Comparison of ENCODE assay signal across 27 cellular contexts in genomic region chr9:132505961-132506691, GRCh38.
DNase-seq lines count a peak whose midpoint lies in the region; TF ChIP-seq lines count a peak whose summit lies in the region.
"Had no signal": no experiment of that assay in that cellular context is flagged by ENCODE, and none has a peak within 500 bp of the region (broad histone marks: within the 10 kb centered on the region; RNA-seq: fewer than 3 reads in every experiment).

No MANE protein-coding gene starts in this region.

- no peak overlapping the region for H3K4me3 ChIP-seq in neuronal stem cell (ENCODE audit: low read length in 2 of 2)
- H3K4me3 ChIP-seq: dorsolateral prefrontal cortex, gastroesophageal sphincter, GM23248, lower lobe of right lung, ovary, smooth muscle cell had no signal

- H3K9me3 Mint-ChIP-seq in activated naive CD4-positive, alpha-beta T cell treated with anti-CD3 and anti-CD28 coated beads, Interleukin-2, amount 10 ng/mL, durations not matched to agents 7 days and 5 days = no peaks in the 10 kb centered on the region
- H3K9me3 Mint-ChIP-seq: activated CD8-positive, alpha-beta T cell treated with anti-CD3 and anti-CD28 coated beads for 36 hours; activated naive CD4-positive, alpha-beta T cell treated with anti-CD3 and anti-CD28 coated beads, Interleukin-2, amount 50 U/mL, for 72 hours; activated T-helper 2 cell treated with anti-CD3 and anti-CD28 coated beads, Interferon-gamma antibody, Interleukin-2, Interleukin-4, amounts not matched to agents 10 μg/mL and 5 μg/mL and 100 μg/mL, durations not matched to agents 14 hours and 24 hours and 36 hours; CD4-positive, CD25-positive, alpha-beta regulatory T cell; nephron had no signal

- H3K27ac ChIP-seq in VCaP (peak overlapping the region; percentile 91), neuronal stem cell (replicated peaks; ENCODE audit: low read length) (no peak overlapping the region)
- H3K27ac ChIP-seq: 22Rv1, dorsolateral prefrontal cortex, gastroesophageal sphincter, GM23248, lower lobe of right lung, ovary had no signal

- no peaks in the 10 kb centered on the region for H3K9me3 ChIP-seq in neuronal stem cell (replicated peaks in 1 of 2; ENCODE audit: control insufficient read depth in 2 of 2, insufficient read depth in 1 of 2, low read depth in 1 of 2, low read length in 2 of 2)
- H3K9me3 ChIP-seq: gastroesophageal sphincter, lower lobe of right lung, ovary had no signal

- H3K18ac ChIP-seq in neuronal stem cell (ENCODE audit: low read length) = no peak overlapping the region

- peak overlapping the region; percentile 9 for H3K9ac ChIP-seq in neuronal stem cell (ENCODE audit: low read depth, low read length, poor library complexity)
- H3K9ac ChIP-seq: GM23248 had no signal

- TF ChIP-seq CTCF in VCaP (conservative IDR thresholded peaks at IDR 0.05) = no peak

- H3K4ac ChIP-seq in neuronal stem cell (ENCODE audit: low read length) = no peak overlapping the region

- no peak overlapping the region for H2BK15ac ChIP-seq in neuronal stem cell (ENCODE audit: low read length)

- H3K14ac ChIP-seq in neuronal stem cell (ENCODE audit: low read length) = no peak overlapping the region

- H2BK120ac ChIP-seq in neuronal stem cell (ENCODE audit: low read depth, low read length) = no peak overlapping the region

- H3K79me1 ChIP-seq in neuronal stem cell (ENCODE audit: low read depth, low read length) = no peaks in the 10 kb centered on the region

- WGBS in neuronal stem cell (ENCODE audit: extremely low coverage in 2 of 2, insufficient read length in 2 of 2, insufficient replicate concordance in 1 of 2), 2 donors = no CpG with 5 or more reads among the region's 17 CpGs

- H3K4me2 ChIP-seq in neuronal stem cell (ENCODE audit: insufficient read depth, low read length, poor library complexity, severe bottlenecking) = no peak overlapping the region
- H3K4me2 ChIP-seq: smooth muscle cell had no signal

- H4K8ac ChIP-seq in neuronal stem cell (ENCODE audit: low read depth, low read length) = no peak overlapping the region

- H3K4me3 Mint-ChIP-seq in activated naive CD4-positive, alpha-beta T cell treated with anti-CD3 and anti-CD28 coated beads, Interleukin-2, amount 10 ng/mL, durations not matched to agents 7 days and 5 days = no peak overlapping the region
- H3K4me3 Mint-ChIP-seq: activated CD8-positive, alpha-beta T cell treated with anti-CD3 and anti-CD28 coated beads for 36 hours; CD4-positive, CD25-positive, alpha-beta regulatory T cell; nephron had no signal

- H3K4me1 ChIP-seq in neuronal stem cell (ENCODE audit: control insufficient read depth in 2 of 2, insufficient read depth in 1 of 2, low read depth in 1 of 2, low read length in 2 of 2) = peaks cover 0 to 1% of the 10 kb centered on the region in 2 donors
- H3K4me1 ChIP-seq: gastroesophageal sphincter, lower lobe of right lung had no signal

- peak; percentile 13 for DNase-seq in NCI-H1694 treated with DMSO at 0.1 percent for 48 hours (lab: John Stamatoyannopoulos, UW)
- DNase-seq in NCI-H1694 (lab: John Stamatoyannopoulos, UW) = no peak
- DNase-seq in EH (ENCODE audit: low read depth) = peak; percentile 6
- DNase-seq in neuronal stem cell (ENCODE audit: low spot score) = no peak
- DNase-seq in SHP77 treated with DMSO at 0.1 percent for 48 hours (lab: John Stamatoyannopoulos, UW) = no peak
- no peak for DNase-seq in activated naive CD4-positive, alpha-beta T cell treated with anti-CD3 and anti-CD28 coated beads, Interleukin-2, amount 10 ng/mL, durations not matched to agents 7 days and 5 days
- no peak for DNase-seq in dermis blood vessel endothelial cell
- DNase-seq: activated CD4-positive, alpha-beta T cell treated with anti-CD3 and anti-CD28 coated beads for 1 hour; activated CD8-positive, alpha-beta T cell treated with anti-CD3 and anti-CD28 coated beads for 36 hours; CD4-positive, CD25-positive, alpha-beta regulatory T cell; DND-41; dorsolateral prefrontal cortex; GM23248; IMR-90; NCI-H2081 treated with DMSO at 0.1 percent for 48 hours; ovary; Right ventricle myocardium superior; stimulated activated CD4-positive, alpha-beta T cell treated with anti-CD3 and anti-CD28 coated beads, Interleukin-1b, Interleukin-23, amount 100 ng/mL, for 48 hours; stimulated activated naive CD8-positive, alpha-beta T cell treated with anti-CD3 and anti-CD28 coated beads, Interleukin-15, Interleukin-2, amounts not matched to agents 100 U/mL and 50 U/mL, for 24 hours had no signal

- H3K4me1 Mint-ChIP-seq in activated naive CD4-positive, alpha-beta T cell treated with anti-CD3 and anti-CD28 coated beads, Interleukin-2, amount 10 ng/mL, durations not matched to agents 7 days and 5 days = peaks cover 12% of the 10 kb centered on the region

- no peak overlapping the region for H4K91ac ChIP-seq in neuronal stem cell (ENCODE audit: low read depth, low read length, poor library complexity)

- peaks cover 43% of the 10 kb centered on the region for H3K27me3 Mint-ChIP-seq in activated naive CD4-positive, alpha-beta T cell treated with anti-CD3 and anti-CD28 coated beads, Interleukin-2, amount 10 ng/mL, durations not matched to agents 7 days and 5 days

- H3K23ac ChIP-seq in neuronal stem cell (ENCODE audit: low read depth, low read length, poor library complexity) = no peak overlapping the region

- no peak overlapping the region for H2AFZ ChIP-seq in neuronal stem cell (ENCODE audit: low read length)
- H2AFZ ChIP-seq: GM23248 had no signal

- H3K36me3 Mint-ChIP-seq in activated naive CD4-positive, alpha-beta T cell treated with anti-CD3 and anti-CD28 coated beads, Interleukin-2, amount 10 ng/mL, durations not matched to agents 7 days and 5 days = no peaks in the 10 kb centered on the region
- H3K36me3 Mint-ChIP-seq: activated naive CD4-positive, alpha-beta T cell treated with anti-CD3 and anti-CD28 coated beads, Interleukin-2, amount 50 U/mL, for 72 hours; CD4-positive, CD25-positive, alpha-beta regulatory T cell had no signal

- no peak overlapping the region for H2BK5ac ChIP-seq in neuronal stem cell (ENCODE audit: low read length)

- CTCF ChIA-PET in activated naive CD4-positive, alpha-beta T cell treated with anti-CD3 and anti-CD28 coated beads, Interleukin-2, amount 10 ng/mL, durations not matched to agents 7 days and 5 days (lab: Charles Lee) = interaction anchor here (1.1 to 3.3 kb wide), 5 partner anchors 12 to 69 kb away, joined by 3 to 15 read pairs (median 4); no protein-coding TSS in a partner anchor

- no peak overlapping the region for H2BK12ac ChIP-seq in neuronal stem cell (ENCODE audit: low read length)

- peaks cover 0 to 66% (median 0%) of the 10 kb centered on the region in 3 experiments for H3K27me3 ChIP-seq in neuronal stem cell (ENCODE audit: control insufficient read depth in 3 of 3, insufficient read depth in 3 of 3, low read depth in 1 of 3, low read length in 3 of 3)
- H3K27me3 ChIP-seq: ovary had no signal

- H3K27ac Mint-ChIP-seq in activated naive CD4-positive, alpha-beta T cell treated with anti-CD3 and anti-CD28 coated beads, Interleukin-2, amount 10 ng/mL, durations not matched to agents 7 days and 5 days = no peak overlapping the region
- H3K27ac Mint-ChIP-seq: activated CD8-positive, alpha-beta T cell treated with anti-CD3 and anti-CD28 coated beads for 36 hours; activated naive CD4-positive, alpha-beta T cell treated with anti-CD3 and anti-CD28 coated beads, Interleukin-2, amount 50 U/mL, for 72 hours; activated T-helper 2 cell treated with anti-CD3 and anti-CD28 coated beads, Interferon-gamma antibody, Interleukin-2, Interleukin-4, amounts not matched to agents 10 μg/mL and 5 μg/mL and 100 μg/mL, durations not matched to agents 14 hours and 24 hours and 36 hours; CD4-positive, CD25-positive, alpha-beta regulatory T cell; nephron had no signal

- no peaks in the 10 kb centered on the region for H3K36me3 ChIP-seq in neuronal stem cell (replicated peaks in 1 of 2; ENCODE audit: control insufficient read depth in 2 of 2, insufficient read depth in 2 of 2, low read length in 2 of 2)
- H3K36me3 ChIP-seq: gastroesophageal sphincter, lower lobe of right lung, ovary had no signal

- no peak overlapping the region for H2AK5ac ChIP-seq in neuronal stem cell (ENCODE audit: low read depth, low read length)

Comparison
In these comparisons a context has a peak if more than half of its experiments do, and no peak if none do; other contexts are left out.
1. DNase-seq: peak in NCI-H1694 treated with DMSO at 0.1 percent for 48 hours (single experiment) and EH (single experiment); none in NCI-H1694 (single experiment), neuronal stem cell (single experiment), SHP77 treated with DMSO at 0.1 percent for 48 hours (single experiment), activated naive CD4-positive, alpha-beta T cell treated with anti-CD3 and anti-CD28 coated beads, Interleukin-2, amount 10 ng/mL, durations not matched to agents 7 days and 5 days (single experiment) and dermis blood vessel endothelial cell (single experiment).